In the genomic region with DNA sequence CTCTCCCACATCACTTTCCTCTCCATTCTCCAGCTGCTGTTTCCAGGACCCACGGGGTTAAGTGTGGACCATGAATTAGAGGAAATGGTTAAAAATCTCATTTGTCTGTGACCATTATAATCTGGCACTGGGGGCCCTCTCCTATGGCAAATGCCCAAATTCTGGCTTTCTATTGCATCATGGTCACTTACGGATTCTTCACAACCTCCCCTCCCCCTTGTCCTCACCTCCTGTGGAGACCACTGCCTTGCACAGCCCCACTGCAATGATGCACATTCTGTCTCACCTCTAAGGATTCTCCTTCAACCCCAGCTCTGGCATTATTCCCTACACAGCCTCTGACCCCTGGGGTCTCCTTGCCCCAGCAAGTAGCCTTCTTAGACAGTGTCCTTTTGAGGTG, we compare ENCODE assay signal across 17 cellular contexts. TPM values are rescaled to one million over a fixed set of nuclear protein-coding genes. Genes with fewer than 3 reads are reported as not detected.
DNase-seq lines count a peak whose midpoint lies in the region; ATAC-seq and TF ChIP-seq lines count a peak whose summit lies in the region.
"Had no signal": no experiment of that assay in that cellular context is flagged by ENCODE, and none has a peak within 500 bp of the region (broad histone marks: within the 10 kb centered on the region; RNA-seq: fewer than 3 reads in every experiment).

No MANE protein-coding gene starts in this region.

- no peak for TF ChIP-seq POLR2A in Peyer's patch (IDR thresholded peaks at IDR 0.05)

- peaks cover 4% of the 10 kb centered on the region for H3K36me3 ChIP-seq in A673 (ENCODE audit: insufficient read depth, low read length, poor library complexity, severe bottlenecking)
- no peaks in the 10 kb centered on the region for H3K36me3 ChIP-seq in Peyer's patch
- H3K36me3 ChIP-seq: MG63 had no signal

- peak; percentile 40 for DNase-seq in A673 (ENCODE audit: low spot score)
- DNase-seq in HFFc6: no peak
- DNase-seq in naive B cell: no peak
- DNase-seq in Peyer's patch: no peak
- DNase-seq in NCI-H2081 (lab: John Stamatoyannopoulos, UW): no peak
- DNase-seq in T-cell: no peak
- DNase-seq: DMS53, MG63, NCI-H1092 treated with DMSO at 0.1 percent for 48 hours, NCI-H187, NCI-H82, RPMI8226 had no signal

- peaks cover 2% of the 10 kb centered on the region; the same call in 1 of the 2 replicates for H3K27me3 Mint-ChIP-seq in HFFc6 (ENCODE audit: insufficient read depth)
- peaks cover 6% of the 10 kb centered on the region for H3K27me3 Mint-ChIP-seq in dendritic cell treated with granulocyte-macrophage colony-stimulating factor and Interleukin-4, amounts not matched to agents 40 ng/mL and 50 ng/mL, for 4 days
- no peaks in the 10 kb centered on the region for H3K27me3 Mint-ChIP-seq in naive B cell
- H3K27me3 Mint-ChIP-seq in T-cell: peaks cover 7 to 11% of the 10 kb centered on the region in 2 donors

- CTCF ChIA-PET in A673 (lab: Charles Lee): no interaction called here
- CTCF ChIA-PET in T-cell (lab: Charles Lee): no interaction called here

- TF ChIP-seq CTCF in A673 (conservative IDR thresholded peaks at IDR 0.05; ENCODE audit: low read depth, low read length): no peak
- TF ChIP-seq CTCF in HFFc6 (IDR thresholded peaks at IDR 0.05): no peak
- no peak for TF ChIP-seq CTCF in Peyer's patch (IDR thresholded peaks at IDR 0.05)

- POLR2A ChIA-PET in A673 (lab: Charles Lee; ENCODE audit: low non-redundant PET): no interaction called here
- POLR2A ChIA-PET in T-cell (lab: Charles Lee): no interaction called here

- H3K4me1 Mint-ChIP-seq in HFFc6 (ENCODE audit: low read depth) (peaks cover 64% of the 10 kb centered on the region), naive B cell (peaks cover 12 to 23% (median 15%) of the 10 kb centered on the region in 3 donors), T-cell (peaks cover 2 to 11% (median 3%) of the 10 kb centered on the region in 3 donors)
- H3K4me1 Mint-ChIP-seq in dendritic cell treated with granulocyte-macrophage colony-stimulating factor and Interleukin-4, amounts not matched to agents 40 ng/mL and 50 ng/mL, for 4 days (ENCODE audit: low read depth): peaks cover 27% of the 10 kb centered on the region

- no peak overlapping the region for H3K4me3 ChIP-seq in A673 (ENCODE audit: low read depth, low read length, poor library complexity, severe bottlenecking)
- H3K4me3 ChIP-seq in Peyer's patch: no peak overlapping the region
- H3K4me3 ChIP-seq: MG63, SJSA1 had no signal

- H3K4me1 ChIP-seq in A673 (ENCODE audit: insufficient read depth, low read length, poor library complexity, severe bottlenecking) (peaks cover 17% of the 10 kb centered on the region), Peyer's patch (no peaks in the 10 kb centered on the region)

- H3K27ac Mint-ChIP-seq in HFFc6 (peak overlapping the region; percentile 45), naive B cell (peak overlapping the region in 4 of 6 donors; percentile 11 to 43 (median 36)), T-cell (no peak overlapping the region)
- peak overlapping the region; percentile 14 for H3K27ac Mint-ChIP-seq in dendritic cell treated with granulocyte-macrophage colony-stimulating factor and Interleukin-4, amounts not matched to agents 40 ng/mL and 50 ng/mL, for 4 days
- H3K27ac Mint-ChIP-seq: CD14-positive monocyte had no signal

- no TSS peak for BruUV-seq in A673 (replicated peaks; lab: Mats Ljungman, UMichigan)

- no peak for ATAC-seq in naive B cell (ENCODE audit: low read depth in 2 of 2)
- no peak for ATAC-seq in GM19463 (IDR thresholded peaks at IDR 0.05; ENCODE audit: unreplicated experiment)
- no peak for ATAC-seq in T-cell (replicated peaks in 1 of 4)

- H3K27ac ChIP-seq in A673 (ENCODE audit: low read depth, low read length, poor library complexity, severe bottlenecking): no peak overlapping the region
- no peak overlapping the region for H3K27ac ChIP-seq in Peyer's patch
- H3K27ac ChIP-seq: KMS-11, SJSA1 had no signal

- H3K27me3 ChIP-seq in A673 (replicated peaks; ENCODE audit: insufficient read depth, low read depth, low read length, poor library complexity): no peaks in the 10 kb centered on the region
- H3K27me3 ChIP-seq in Peyer's patch: no peaks in the 10 kb centered on the region
- H3K27me3 ChIP-seq: MG63, SJSA1 had no signal

- H3K4me3 Mint-ChIP-seq in HFFc6 (no peak overlapping the region), naive B cell (no peak overlapping the region), T-cell (no peak overlapping the region)
- H3K4me3 Mint-ChIP-seq in dendritic cell treated with granulocyte-macrophage colony-stimulating factor and Interleukin-4, amounts not matched to agents 40 ng/mL and 50 ng/mL, for 4 days: no peak overlapping the region
- H3K4me3 Mint-ChIP-seq: CD14-positive monocyte had no signal

- H3K9me3 Mint-ChIP-seq in HFFc6 (peaks cover 10% of the 10 kb centered on the region), naive B cell (no peaks in the 10 kb centered on the region), T-cell (no peaks in the 10 kb centered on the region)
- H3K9me3 Mint-ChIP-seq in dendritic cell treated with granulocyte-macrophage colony-stimulating factor and Interleukin-4, amounts not matched to agents 40 ng/mL and 50 ng/mL, for 4 days: no peaks in the 10 kb centered on the region

- H3K9me3 ChIP-seq in A673 (ENCODE audit: low read depth, low read length, poor library complexity, severe bottlenecking): peaks cover 4% of the 10 kb centered on the region
- H3K9me3 ChIP-seq in Peyer's patch: no peaks in the 10 kb centered on the region
- H3K9me3 ChIP-seq: MG63, SJSA1 had no signal

- intact Hi-C loops in A673 (cut with micrococcal nuclease; ENCODE audit: unreplicated experiment): no loop called here
- intact Hi-C loops in dendritic cell treated with granulocyte-macrophage colony-stimulating factor and Interleukin-4, amounts not matched to agents 40 ng/mL and 50 ng/mL, for 4 days (cut with micrococcal nuclease): no loop called here

- H3K36me3 Mint-ChIP-seq in HFFc6 (ENCODE audit: low read depth) (peaks cover 48% of the 10 kb centered on the region), naive B cell (no peaks in the 10 kb centered on the region), T-cell (no peaks in the 10 kb centered on the region)
- no peaks in the 10 kb centered on the region for H3K36me3 Mint-ChIP-seq in dendritic cell treated with granulocyte-macrophage colony-stimulating factor and Interleukin-4, amounts not matched to agents 40 ng/mL and 50 ng/mL, for 4 days (ENCODE audit: low read depth)
- H3K36me3 Mint-ChIP-seq: CD14-positive monocyte had no signal

RNA-seq across cellular contexts. Expression of a gene that starts 18.9 kb away (rescaled TPM):
- total RNA-seq in A673 (2021): 185 and 195 TPM in 2 replicates
- 100 to 1,000 TPM; 156 to 180 (median 173) TPM for total RNA-seq in HFFc6 (2021; fragmentation: NEBNext Ultra II Directional; extraction: Animal tissue kit (Norgen Biotek cat#: 25700))
- polyA plus RNA-seq in naive B cell (ENCODE audit: low read depth in 6 of 6): 1 to 10 TPM in 4 of 6 donors, under 1 TPM in 1, not detected in 1; 0.18 to 4.9 (median 1.8) TPM
- 10 to 100 TPM in 3 of 4 donors, 1 to 10 TPM in 1; 3.9 to 36.3 (median 13.7) TPM for total RNA-seq in Peyer's patch
- 1 to 10 TPM; 1.2 to 4.2 (median 3.2) TPM for total RNA-seq in T-cell

Comparison
In these comparisons a context has a peak if more than half of its experiments do, and no peak if none do; other contexts are left out.
1. H3K27ac Mint-ChIP-seq: peak in HFFc6 (single experiment), dendritic cell treated with granulocyte-macrophage colony-stimulating factor and Interleukin-4, amounts not matched to agents 40 ng/mL and 50 ng/mL, for 4 days (single experiment) and naive B cell (4 of 6); none in T-cell (0 of 2).